Comparison of ENCODE assay signal across 8 cellular contexts in the genomic region with DNA sequence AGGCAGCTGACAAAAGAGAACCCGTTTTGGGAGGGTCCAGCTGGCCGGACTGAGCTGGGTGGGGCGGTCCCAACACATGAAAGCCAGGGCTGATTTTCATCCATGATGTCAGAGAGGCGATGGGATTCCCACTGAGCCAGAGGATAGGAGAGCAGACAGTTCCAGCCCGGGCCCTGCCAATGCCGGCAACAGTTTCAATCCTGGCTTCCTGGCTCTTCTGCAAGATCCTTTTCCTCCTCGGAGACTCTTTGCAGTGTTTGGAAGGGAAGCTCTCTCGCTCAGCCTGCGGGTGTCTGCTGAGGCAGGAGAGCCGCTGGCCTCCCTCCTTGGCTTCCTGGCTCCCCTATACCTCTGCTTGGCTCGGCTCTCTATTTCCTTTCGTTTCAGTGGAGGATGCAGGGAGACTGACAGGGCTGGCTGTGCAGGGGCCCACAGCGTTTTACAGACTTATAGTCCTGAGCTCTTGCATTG.
DNase-seq lines count a peak whose midpoint lies in the region; ATAC-seq and TF ChIP-seq lines count a peak whose summit lies in the region.
"Had no signal": no experiment of that assay in that cellular context is flagged by ENCODE, and none has a peak within 500 bp of the region (broad histone marks: within the 10 kb centered on the region; RNA-seq: fewer than 3 reads in every experiment).

No MANE protein-coding gene starts in this region.

- peak; percentile 72 to 77 for DNase-seq in NCI-H446 (lab: John Stamatoyannopoulos, UW)
- peak; percentile 41 for DNase-seq in endothelial cell (ENCODE audit: low spot score)
- DNase-seq in mesothelial cell of epicardium (ENCODE audit: low spot score in 2 of 2, unreplicated experiment in 2 of 2) = no peak
- peak; percentile 27 to 38 for DNase-seq in uterus
- no peak for DNase-seq in CD8-positive, alpha-beta memory T cell
- no peak for DNase-seq in HuH-7.5 (ENCODE audit: low spot score)

- TF ChIP-seq POLR2A in uterus (IDR thresholded peaks at IDR 0.05) = no peak

- peak overlapping the region; percentile 71 to 75 for H3K27ac ChIP-seq in uterus
- H3K27ac ChIP-seq in CD8-positive, alpha-beta memory T cell (ENCODE audit: low read depth, low read length) = no peak overlapping the region

- H3K9me3 ChIP-seq in uterus = no peaks in the 10 kb centered on the region
- H3K9me3 ChIP-seq in CD8-positive, alpha-beta memory T cell (ENCODE audit: low read length) = no peaks in the 10 kb centered on the region

- H3K27ac Mint-ChIP-seq in endothelial cell (ENCODE audit: unreplicated experiment) = no peak overlapping the region
- H3K27ac Mint-ChIP-seq in mesothelial cell of epicardium = peak overlapping the region; percentile 13
- H3K27ac Mint-ChIP-seq in CD8-positive, alpha-beta memory T cell = no peak overlapping the region
- H3K27ac Mint-ChIP-seq: type B pancreatic cell had no signal

- TF ChIP-seq CTCF in endothelial cell (IDR thresholded peaks at IDR 0.05; ENCODE audit: unreplicated experiment) (no peak), mesothelial cell of epicardium (IDR thresholded peaks at IDR 0.05; ENCODE audit: unreplicated experiment) (no peak), uterus (IDR thresholded peaks at IDR 0.05) (no peak)

- no peak overlapping the region for H3K4me3 Mint-ChIP-seq in endothelial cell (ENCODE audit: unreplicated experiment)
- H3K4me3 Mint-ChIP-seq in mesothelial cell of epicardium = peak overlapping the region; percentile 22
- H3K4me3 Mint-ChIP-seq in CD8-positive, alpha-beta memory T cell = no peak overlapping the region
- H3K4me3 Mint-ChIP-seq: type B pancreatic cell had no signal

- no peaks in the 10 kb centered on the region for H3K4me1 ChIP-seq in uterus
- H3K4me1 ChIP-seq in CD8-positive, alpha-beta memory T cell (ENCODE audit: insufficient read depth, low read length) = no peaks in the 10 kb centered on the region

- H3K4me1 Mint-ChIP-seq in endothelial cell (ENCODE audit: unreplicated experiment) (peaks cover 12% of the 10 kb centered on the region), mesothelial cell of epicardium (peaks cover 3% of the 10 kb centered on the region)
- H3K4me1 Mint-ChIP-seq in CD8-positive, alpha-beta memory T cell = peaks cover 0 to 5% (median 0%) of the 10 kb centered on the region in 3 donors

- H3K27me3 ChIP-seq in uterus = no peaks in the 10 kb centered on the region
- no peaks in the 10 kb centered on the region for H3K27me3 ChIP-seq in CD8-positive, alpha-beta memory T cell (ENCODE audit: insufficient read depth, low read length, poor library complexity, severe bottlenecking)

- intact Hi-C loops in uterus (cut with DNase I; ENCODE audit: low total_unique reads) = no loop called here

- H3K36me3 ChIP-seq in uterus = no peaks in the 10 kb centered on the region
- no peaks in the 10 kb centered on the region for H3K36me3 ChIP-seq in CD8-positive, alpha-beta memory T cell (ENCODE audit: insufficient read depth, low read length)

- H3K9me3 Mint-ChIP-seq in endothelial cell (ENCODE audit: unreplicated experiment) = no peaks in the 10 kb centered on the region
- H3K9me3 Mint-ChIP-seq in mesothelial cell of epicardium = peaks cover 4% of the 10 kb centered on the region
- H3K9me3 Mint-ChIP-seq in CD8-positive, alpha-beta memory T cell = peaks cover 3 to 17% (median 6%) of the 10 kb centered on the region in 5 donors
- H3K9me3 Mint-ChIP-seq: type B pancreatic cell had no signal

- CTCF ChIA-PET in CD8-positive, alpha-beta memory T cell (lab: Charles Lee) = no interaction called here

- POLR2A ChIA-PET in CD8-positive, alpha-beta memory T cell (lab: Charles Lee) = no interaction called here

- peak overlapping the region; percentile 20 to 40 for H3K4me3 ChIP-seq in uterus
- no peak overlapping the region for H3K4me3 ChIP-seq in CD8-positive, alpha-beta memory T cell (ENCODE audit: low read length)

- H3K27me3 Mint-ChIP-seq in endothelial cell (ENCODE audit: unreplicated experiment) (peaks cover 4% of the 10 kb centered on the region), mesothelial cell of epicardium (ENCODE audit: low read depth) (peaks cover 5% of the 10 kb centered on the region)
- no peaks in the 10 kb centered on the region for H3K27me3 Mint-ChIP-seq in CD8-positive, alpha-beta memory T cell

- no peak for ATAC-seq in GM18870 (IDR thresholded peaks at IDR 0.05; ENCODE audit: unreplicated experiment)

- H3K36me3 Mint-ChIP-seq in endothelial cell (ENCODE audit: low read depth, unreplicated experiment) (no peaks in the 10 kb centered on the region), mesothelial cell of epicardium (no peaks in the 10 kb centered on the region)
- no peaks in the 10 kb centered on the region for H3K36me3 Mint-ChIP-seq in CD8-positive, alpha-beta memory T cell
- H3K36me3 Mint-ChIP-seq: type B pancreatic cell had no signal

Comparison
In these comparisons a context has a peak if more than half of its experiments do, and no peak if none do; other contexts are left out.
1. DNase-seq: peak in NCI-H446 (2 of 2), endothelial cell (single experiment) and uterus (2 of 2); none in mesothelial cell of epicardium (0 of 2), CD8-positive, alpha-beta memory T cell (0 of 5) and HuH-7.5 (single experiment).